In genomic region chr15:85615930-85616329, GRCh38 we compare ENCODE assay signal across 8 cellular contexts.
DNase-seq lines count a peak whose midpoint lies in the region; ATAC-seq and TF ChIP-seq lines count a peak whose summit lies in the region.

No MANE protein-coding gene starts in this region.

- no peaks in the 10 kb centered on the region for H3K9me3 ChIP-seq in esophagus muscularis mucosa
- H3K9me3 ChIP-seq in osteoblast (ENCODE audit: low read depth, low read length): no peaks in the 10 kb centered on the region
- H3K9me3 ChIP-seq in aorta (ENCODE audit: control insufficient read depth, low read length): no peaks in the 10 kb centered on the region

- no peak overlapping the region for H2AFZ ChIP-seq in osteoblast (ENCODE audit: low read length)

- peak overlapping the region; percentile 80 to 89 (median 86) for H3K27ac ChIP-seq in esophagus muscularis mucosa (replicated peaks in 1 of 4)
- H3K27ac ChIP-seq in osteoblast (ENCODE audit: low read depth, low read length): peak overlapping the region; percentile 56
- H3K27ac ChIP-seq in aorta (ENCODE audit: low read depth in 1 of 2, low read length in 2 of 2): no peak overlapping the region

- H3K4me3 ChIP-seq in esophagus muscularis mucosa: no peak overlapping the region
- H3K4me3 ChIP-seq in osteoblast (ENCODE audit: insufficient read depth, low read length): no peak overlapping the region
- no peak overlapping the region for H3K4me3 ChIP-seq in aorta (ENCODE audit: low read length in 2 of 2)

- H4K20me1 ChIP-seq in osteoblast (ENCODE audit: insufficient read depth, low read length): no peaks in the 10 kb centered on the region

- DNase-seq in activated CD8-positive, alpha-beta memory T cell treated with anti-CD3 and anti-CD28 coated beads, Interleukin-2, amount 50 U/mL, for 4 hours: peak; percentile 23
- no peak for DNase-seq in activated CD8-positive, alpha-beta memory T cell treated with anti-CD3 and anti-CD28 coated beads, Interleukin-2, amount 50 U/mL, for 48 hours
- DNase-seq in SK-MEL-5 (ENCODE audit: low read depth, low spot score) (peak; percentile 76), esophagus muscularis mucosa (ENCODE audit: extremely low spot score) (no peak), osteoblast (ENCODE audit: insufficient read length, low spot score, missing footprints) (no peak), GDM1 (lab: John Stamatoyannopoulos, UW) (no peak), aorta (no peak)

- intact Hi-C loops in esophagus muscularis mucosa (cut with DNase I) (no loop called here), aorta (cut with DNase I) (loop anchor here in 1 of 2 donors (5.0 kb wide), 1 partner anchor 91 kb away; no protein-coding TSS in a partner anchor)

- H3K4me1 ChIP-seq in esophagus muscularis mucosa (peaks cover 76 to 87% (median 85%) of the 10 kb centered on the region in 4 donors), osteoblast (ENCODE audit: insufficient read depth, low read length) (peaks cover 53% of the 10 kb centered on the region), aorta (ENCODE audit: control insufficient read depth in 1 of 2, insufficient read depth in 2 of 2, low read length in 2 of 2) (peaks cover 2 to 12% of the 10 kb centered on the region in 2 donors)

- no peak for TF ChIP-seq POLR2A in esophagus muscularis mucosa (IDR thresholded peaks at IDR 0.05; ENCODE audit: low read depth)

- H3K27me3 ChIP-seq in esophagus muscularis mucosa (no peaks in the 10 kb centered on the region), osteoblast (ENCODE audit: insufficient read depth, low read length) (no peaks in the 10 kb centered on the region), aorta (ENCODE audit: control insufficient read depth in 1 of 2, insufficient read depth in 2 of 2, low read length in 1 of 2) (no peaks in the 10 kb centered on the region)

- H3K79me2 ChIP-seq in osteoblast (ENCODE audit: insufficient read depth, low read length): peaks cover 15% of the 10 kb centered on the region

- in situ Hi-C loops in SK-MEL-5 (cut with HindIII; ENCODE audit: low pct_unique_long_range_greater_than_20kb, low sequenced_read_pairs): no loop called here

- ATAC-seq in HG02678 (IDR thresholded peaks at IDR 0.05; ENCODE audit: unreplicated experiment) (peak; percentile 65), aorta (ENCODE audit: low FRiP score) (no peak)

- H3K36me3 ChIP-seq in esophagus muscularis mucosa (no peaks in the 10 kb centered on the region), osteoblast (ENCODE audit: insufficient read depth, low read length) (no peaks in the 10 kb centered on the region), aorta (ENCODE audit: control insufficient read depth in 1 of 2, insufficient read depth in 2 of 2, low read length in 1 of 2) (no peaks in the 10 kb centered on the region)

- H3K4me2 ChIP-seq in osteoblast (ENCODE audit: insufficient read depth, low read length): no peak overlapping the region

- no peak for TF ChIP-seq EP300 in esophagus muscularis mucosa (IDR thresholded peaks at IDR 0.05)

- TF ChIP-seq CTCF in esophagus muscularis mucosa (IDR thresholded peaks at IDR 0.05): peak; percentile 52 to 55 (median 54)
- peak; percentile 61 for TF ChIP-seq CTCF in osteoblast (IDR thresholded peaks at IDR 0.05; ENCODE audit: extremely low read depth, low read depth, low read length)

Comparison
In these comparisons a context has a peak if more than half of its experiments do, and no peak if none do; other contexts are left out.
1. DNase-seq: peak in activated CD8-positive, alpha-beta memory T cell treated with anti-CD3 and anti-CD28 coated beads, Interleukin-2, amount 50 U/mL, for 4 hours (single experiment) and SK-MEL-5 (single experiment); none in activated CD8-positive, alpha-beta memory T cell treated with anti-CD3 and anti-CD28 coated beads, Interleukin-2, amount 50 U/mL, for 48 hours (single experiment), esophagus muscularis mucosa (single experiment), osteoblast (single experiment), GDM1 (single experiment) and aorta (0 of 2).
2. H3K27ac ChIP-seq: peak in esophagus muscularis mucosa (4 of 4) and osteoblast (single experiment); none in aorta (0 of 2).